2 cellular contexts compared by ENCODE assay signal in genomic region chr16:9371713-9372448, GRCh38.
A peak's percentile ranks its signal among the peaks of the same experiment; 100 is the strongest.
TF ChIP-seq lines count a peak whose summit lies in the region.

No MANE protein-coding gene starts in this region.

TF ChIP-seq in Ishikawa, 13 proteins besides CTCF, POLR2A, EP300 and RAD21:
- TF ChIP-seq REST (IDR thresholded peaks at IDR 0.05; ENCODE audit: low read depth) = peak; percentile 58
- no peak for TF ChIP-seq FOXM1 (IDR thresholded peaks at IDR 0.05; ENCODE audit: borderline replicate concordance, low read depth)
- no peak for TF ChIP-seq USF1 (IDR thresholded peaks at IDR 0.05)

TF ChIP-seq in H1, 55 proteins besides CTCF, POLR2A, EP300 and RAD21 (continued from another document):
- TF ChIP-seq MAX (IDR thresholded peaks at IDR 0.05) = no peak
- no peak for TF ChIP-seq SUZ12 (IDR thresholded peaks at IDR 0.05; ENCODE audit: low read length)
- TF ChIP-seq KDM1A (IDR thresholded peaks at IDR 0.05; ENCODE audit: borderline replicate concordance, low read length) = peak; percentile 59; the same call in 1 of the 2 replicates
